Comparison of ENCODE assay signal across 15 cellular contexts in genomic region chr5:83340511-83340918, GRCh38.
DNase-seq lines count a peak whose midpoint lies in the region; ATAC-seq and TF ChIP-seq lines count a peak whose summit lies in the region.
"Had no signal": no experiment of that assay in that cellular context is flagged by ENCODE, and none has a peak within 500 bp of the region (broad histone marks: within the 10 kb centered on the region; RNA-seq: fewer than 3 reads in every experiment).

No MANE protein-coding gene starts in this region.

- H3K4me1 ChIP-seq in adipocyte (ENCODE audit: control insufficient read depth, insufficient read depth, low read length) (peaks cover 25% of the 10 kb centered on the region), gastrocnemius medialis (no peaks in the 10 kb centered on the region)

- H3K27me3 ChIP-seq in adipocyte (replicated peaks; ENCODE audit: control insufficient read depth, insufficient read depth, low read length) (no peaks in the 10 kb centered on the region), gastrocnemius medialis (no peaks in the 10 kb centered on the region)
- H3K27me3 ChIP-seq: neutrophil had no signal

- H3K36me3 Mint-ChIP-seq in activated T-cell treated with anti-CD3 and anti-CD28 coated beads, Interleukin-2, amount 50 U/mL, for 24 hours (ENCODE audit: low read depth), result no peaks in the 10 kb centered on the region
- no peaks in the 10 kb centered on the region for H3K36me3 Mint-ChIP-seq in activated T-cell treated with anti-CD3 and anti-CD28 coated beads, Interleukin-2, amount 50 U/mL, for 4 hours (ENCODE audit: insufficient read depth)
- no peaks in the 10 kb centered on the region for H3K36me3 Mint-ChIP-seq in stimulated activated effector memory CD8-positive, alpha-beta T cell treated with anti-CD3 and anti-CD28 coated beads, Interleukin-12 subunit alpha, Interleukin-12 subunit beta, amount 100 ng/mL, for 72 hours

- H3K9me3 Mint-ChIP-seq in activated T-cell treated with anti-CD3 and anti-CD28 coated beads, Interleukin-2, amount 50 U/mL, for 24 hours, result peaks cover 1% of the 10 kb centered on the region
- H3K9me3 Mint-ChIP-seq in activated T-cell treated with anti-CD3 and anti-CD28 coated beads, Interleukin-2, amount 50 U/mL, for 4 hours, result no peaks in the 10 kb centered on the region
- H3K9me3 Mint-ChIP-seq in stimulated activated effector memory CD8-positive, alpha-beta T cell treated with anti-CD3 and anti-CD28 coated beads, Interleukin-12 subunit alpha, Interleukin-12 subunit beta, amount 100 ng/mL, for 72 hours, result no peaks in the 10 kb centered on the region

- H3K27ac Mint-ChIP-seq in activated T-cell treated with anti-CD3 and anti-CD28 coated beads, Interleukin-2, amount 50 U/mL, for 24 hours, result peak overlapping the region; percentile 68
- H3K27ac Mint-ChIP-seq in stimulated activated effector memory CD8-positive, alpha-beta T cell treated with anti-CD3 and anti-CD28 coated beads, Interleukin-12 subunit alpha, Interleukin-12 subunit beta, amount 100 ng/mL, for 72 hours, result peak overlapping the region; percentile 67

- intact Hi-C loops in gastrocnemius medialis (cut with DNase I; ENCODE audit: low total_unique reads), result no loop called here

- H3K27me3 Mint-ChIP-seq in activated T-cell treated with anti-CD3 and anti-CD28 coated beads, Interleukin-2, amount 50 U/mL, for 24 hours, result no peaks in the 10 kb centered on the region
- no peaks in the 10 kb centered on the region for H3K27me3 Mint-ChIP-seq in activated T-cell treated with anti-CD3 and anti-CD28 coated beads, Interleukin-2, amount 50 U/mL, for 4 hours (ENCODE audit: low read depth)

- TF ChIP-seq CTCF in gastrocnemius medialis (IDR thresholded peaks at IDR 0.05 in 4 of 5, conservative IDR thresholded peaks at IDR 0.05 in 1 of 5), result no peak

- H3K27ac ChIP-seq in gastrocnemius medialis, result no peak overlapping the region
- H3K27ac ChIP-seq: neutrophil had no signal

- ATAC-seq in activated T-cell treated with anti-CD3 and anti-CD28 coated beads, Interleukin-2, amount 50 U/mL, for 4 hours, result no peak
- ATAC-seq in HG02884 (IDR thresholded peaks at IDR 0.05; ENCODE audit: unreplicated experiment) (peak; percentile 77), HG02970 (IDR thresholded peaks at IDR 0.05; ENCODE audit: low FRiP score, unreplicated experiment) (no peak), gastrocnemius medialis (no peak)
- peak; percentile 80 for ATAC-seq in stimulated activated effector memory CD8-positive, alpha-beta T cell treated with anti-CD3 and anti-CD28 coated beads, Interleukin-12 subunit alpha, Interleukin-12 subunit beta, amount 100 ng/mL, for 72 hours
- ATAC-seq: left colon had no signal

- H3K9ac ChIP-seq in adipocyte (ENCODE audit: low read length), result no peak overlapping the region

- H3K36me3 ChIP-seq in adipocyte (ENCODE audit: control insufficient read depth, insufficient read depth, low read length, severe bottlenecking), result no peaks in the 10 kb centered on the region
- H3K36me3 ChIP-seq in gastrocnemius medialis, result no peaks in the 10 kb centered on the region
- H3K36me3 ChIP-seq: neutrophil had no signal

- H3K4me3 ChIP-seq in adipocyte (ENCODE audit: low read length) (no peak overlapping the region), gastrocnemius medialis (no peak overlapping the region)

- H3K4me3 Mint-ChIP-seq in activated T-cell treated with anti-CD3 and anti-CD28 coated beads, Interleukin-2, amount 50 U/mL, for 24 hours, result no peak overlapping the region
- H3K4me3 Mint-ChIP-seq in activated T-cell treated with anti-CD3 and anti-CD28 coated beads, Interleukin-2, amount 50 U/mL, for 4 hours, result no peak overlapping the region
- H3K4me3 Mint-ChIP-seq in stimulated activated effector memory CD8-positive, alpha-beta T cell treated with anti-CD3 and anti-CD28 coated beads, Interleukin-12 subunit alpha, Interleukin-12 subunit beta, amount 100 ng/mL, for 72 hours, result no peak overlapping the region

- H3K4me1 Mint-ChIP-seq in activated T-cell treated with anti-CD3 and anti-CD28 coated beads, Interleukin-2, amount 50 U/mL, for 24 hours (ENCODE audit: low read depth), result peaks cover 21% of the 10 kb centered on the region
- H3K4me1 Mint-ChIP-seq in activated T-cell treated with anti-CD3 and anti-CD28 coated beads, Interleukin-2, amount 50 U/mL, for 4 hours (ENCODE audit: low read depth), result peaks cover 16% of the 10 kb centered on the region
- H3K4me1 Mint-ChIP-seq in stimulated activated effector memory CD8-positive, alpha-beta T cell treated with anti-CD3 and anti-CD28 coated beads, Interleukin-12 subunit alpha, Interleukin-12 subunit beta, amount 100 ng/mL, for 72 hours, result peaks cover 12% of the 10 kb centered on the region

- no peaks in the 10 kb centered on the region for H3K9me3 ChIP-seq in adipocyte (ENCODE audit: control insufficient read depth, low read length)
- no peaks in the 10 kb centered on the region for H3K9me3 ChIP-seq in gastrocnemius medialis
- H3K9me3 ChIP-seq: neutrophil had no signal

- no peak for TF ChIP-seq POLR2A in gastrocnemius medialis (IDR thresholded peaks at IDR 0.05)

- DNase-seq in activated T-cell treated with anti-CD3 and anti-CD28 coated beads, Interleukin-2, amount 50 U/mL, for 24 hours, result no peak
- no peak for DNase-seq in activated T-cell treated with anti-CD3 and anti-CD28 coated beads, Interleukin-2, amount 50 U/mL, for 4 hours
- peak; percentile 44 for DNase-seq in adipocyte (ENCODE audit: low read depth)
- DNase-seq in stimulated activated effector memory CD8-positive, alpha-beta T cell treated with anti-CD3 and anti-CD28 coated beads, Interleukin-12 subunit alpha, Interleukin-12 subunit beta, amount 100 ng/mL, for 72 hours (ENCODE audit: low spot score in 2 of 2), result no peak
- no peak for DNase-seq in gastrocnemius medialis
- no peak for DNase-seq in NCI-H345 treated with DMSO at 0.1 percent for 48 hours (lab: John Stamatoyannopoulos, UW; ENCODE audit: unreplicated experiment)
- DNase-seq: ACHN; foreskin melanocyte; GF-D8; left colon; NCI-H1930; stimulated activated naive CD4-positive, alpha-beta T cell treated with Interleukin-2 at 50 U/mL for 16 hours had no signal

- in situ Hi-C loops in gastrocnemius medialis (cut with MboI; ENCODE audit: low sequenced_read_pairs in 4 of 4), result no loop called here

Comparison
In these comparisons a context has a peak if more than half of its experiments do, and no peak if none do; other contexts are left out.
1. ATAC-seq: peak in HG02884 (single experiment) and stimulated activated effector memory CD8-positive, alpha-beta T cell treated with anti-CD3 and anti-CD28 coated beads, Interleukin-12 subunit alpha, Interleukin-12 subunit beta, amount 100 ng/mL, for 72 hours (single experiment); none in activated T-cell treated with anti-CD3 and anti-CD28 coated beads, Interleukin-2, amount 50 U/mL, for 4 hours (0 of 2), HG02970 (single experiment) and gastrocnemius medialis (0 of 2).